Comparison of ENCODE assay signal across 8 cellular contexts in the genomic region with DNA sequence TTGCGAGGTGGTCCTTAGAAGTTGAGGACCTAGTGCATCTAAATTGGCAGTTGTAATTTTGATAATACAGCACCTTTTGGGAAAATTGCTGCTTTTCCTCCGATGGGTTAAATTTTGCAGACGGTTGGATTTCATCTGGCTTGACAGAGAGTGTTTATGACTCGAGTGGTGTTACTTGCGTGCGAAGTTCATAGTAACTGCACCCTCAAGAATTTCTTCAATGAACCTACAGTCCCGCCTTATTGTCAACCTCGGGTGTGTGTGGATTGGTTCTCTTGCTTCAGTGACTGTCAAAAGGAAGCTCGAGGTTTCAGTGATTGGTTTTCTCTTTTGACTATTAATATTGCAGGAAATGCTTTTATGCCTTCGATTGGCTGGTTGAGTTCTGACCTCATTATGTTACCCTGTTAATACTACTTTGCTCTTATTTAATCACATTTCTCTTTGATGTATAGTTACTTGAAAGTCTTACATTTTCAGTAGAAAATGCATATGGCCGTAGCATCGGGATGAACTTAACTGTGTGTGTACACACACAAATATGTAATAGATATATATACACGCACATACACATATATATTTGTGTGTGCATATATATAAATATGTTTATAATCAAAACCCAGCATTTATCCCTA. TPM values are rescaled to one million over a fixed set of nuclear protein-coding genes. Genes with fewer than 3 reads are reported as not detected.
A peak's percentile ranks its signal among the peaks of the same experiment; 100 is the strongest.
DNase-seq lines count a peak whose midpoint lies in the region; ATAC-seq and TF ChIP-seq lines count a peak whose summit lies in the region.

No MANE protein-coding gene starts in this region.

- no peak for TF ChIP-seq CTCF in PC-3 (conservative IDR thresholded peaks at IDR 0.05; ENCODE audit: low read depth, low read length)
- TF ChIP-seq CTCF in foreskin fibroblast (IDR thresholded peaks at IDR 0.05; ENCODE audit: low read depth, low read length), result no peak
- TF ChIP-seq CTCF in neutrophil (IDR thresholded peaks at IDR 0.05), result no peak

- H3K79me2 ChIP-seq in PC-3 (ENCODE audit: low read length), result peaks cover 58% of the 10 kb centered on the region

- no peaks in the 10 kb centered on the region for H3K9me3 ChIP-seq in HUES6 (ENCODE audit: control insufficient read depth, insufficient read depth, low read depth, low read length)
- H3K9me3 ChIP-seq in PC-3 (ENCODE audit: low read length), result no peaks in the 10 kb centered on the region
- H3K9me3 ChIP-seq in neutrophil, result no peaks in the 10 kb centered on the region
- no peaks in the 10 kb centered on the region for H3K9me3 ChIP-seq in thymus (ENCODE audit: control insufficient read depth)

- H3K36me3 ChIP-seq in HUES6 (ENCODE audit: control insufficient read depth, insufficient read depth, low read length) (no peaks in the 10 kb centered on the region), PC-3 (ENCODE audit: low read depth, low read length) (no peaks in the 10 kb centered on the region), neutrophil (no peaks in the 10 kb centered on the region), thymus (ENCODE audit: control insufficient read depth, insufficient read depth) (no peaks in the 10 kb centered on the region)

- H3K27ac ChIP-seq in HUES6 (ENCODE audit: low read depth, low read length) (0 out of 2 replicates have a peak overlapping the region, but pooled peaks have one; percentile 60), PC-3 (ENCODE audit: low read length) (peak overlapping the region; percentile 21; the same call in 1 of the 2 replicates), neutrophil (peak overlapping the region; percentile 98), thymus (ENCODE audit: low read depth) (peak overlapping the region; percentile 93)

- peaks cover 13% of the 10 kb centered on the region for H3K4me1 ChIP-seq in HUES6 (ENCODE audit: control insufficient read depth, insufficient read depth, low read length)
- H3K4me1 ChIP-seq in PC-3 (ENCODE audit: insufficient read depth, low read length), result peaks cover 16% of the 10 kb centered on the region
- H3K4me1 ChIP-seq in neutrophil (ENCODE audit: control insufficient read depth in 1 of 2, insufficient read depth in 1 of 2, low read depth in 1 of 2, low read length in 1 of 2), result peaks cover 25 to 31% of the 10 kb centered on the region in 2 experiments
- H3K4me1 ChIP-seq in thymus (ENCODE audit: control insufficient read depth, insufficient read depth, low read length), result peaks cover 4% of the 10 kb centered on the region

- no peaks in the 10 kb centered on the region for H3F3A ChIP-seq in PC-3 (ENCODE audit: low read length, unreplicated experiment)

- WGBS in thymus, result 16% methylated on average over 13 of the region's 13 CpGs

- intact Hi-C loops in PC-3 (cut with micrococcal nuclease), result loop anchor here (2.0 to 10.0 kb wide), 3 partner anchors 169 to 624 kb away; partner anchors contain the start of genes KIF5C, MBD5 and ORC4

- H2AFZ ChIP-seq in PC-3 (ENCODE audit: low read length), result peak overlapping the region; percentile 24; the same call in 1 of the 2 replicates

- POLR2A ChIA-PET in PC-3 (lab: Charles Lee; ENCODE audit: unreplicated experiment), result no interaction called here

- peaks cover 52% of the 10 kb centered on the region for H4K20me1 ChIP-seq in PC-3 (ENCODE audit: low read length)

- H3K9ac ChIP-seq in HUES6 (ENCODE audit: low read length), result peak overlapping the region; percentile 74
- peak overlapping the region; percentile 84 for H3K9ac ChIP-seq in PC-3 (ENCODE audit: low read length)

- BruUV-seq in PC-3 (replicated peaks; lab: Mats Ljungman, UMichigan), result TSS peak; percentile 44

- CTCF ChIA-PET in PC-3 (lab: Charles Lee), result interaction anchor here (0.6 kb wide), 1 partner anchor 625 kb away, joined by 12 read pairs; the partner anchor contains the start of genes MBD5 and ORC4

- DNase-seq in DMS153 (lab: John Stamatoyannopoulos, UW) (peak; percentile 72), PC-3 (peak; percentile 85), foreskin fibroblast (peak; percentile 68 to 81)
- DNase-seq in activated gamma-delta T cell treated with anti-CD3 and anti-CD28 coated beads, Interleukin-2, amount 50 U/mL, for 16 hours (ENCODE audit: low read depth), result peak; percentile 51

- no peaks in the 10 kb centered on the region for H3K9me2 ChIP-seq in PC-3 (replicated peaks; ENCODE audit: low read length)

- H3K27me3 ChIP-seq in HUES6 (ENCODE audit: control insufficient read depth, insufficient read depth, low read length) (no peaks in the 10 kb centered on the region; the same call in 1 of the 2 replicates), PC-3 (ENCODE audit: low read length) (no peaks in the 10 kb centered on the region), neutrophil (no peaks in the 10 kb centered on the region), thymus (ENCODE audit: control insufficient read depth, insufficient read depth) (peaks cover 3% of the 10 kb centered on the region)

- ATAC-seq in GM21526 (IDR thresholded peaks at IDR 0.05; ENCODE audit: low FRiP score, unreplicated experiment) (peak; percentile 48), PC-3 (peak; percentile 50)

- H3K4me3 ChIP-seq in HUES6 (ENCODE audit: low read depth, low read length) (peak overlapping the region; percentile 90), PC-3 (ENCODE audit: low read length) (peak overlapping the region; percentile 92), foreskin fibroblast (ENCODE audit: low read depth in 1 of 2, low read length in 2 of 2) (peak overlapping the region; percentile 80 to 89), neutrophil (ENCODE audit: low read depth in 1 of 2, low read length in 1 of 2) (peak overlapping the region; percentile 92 to 96), thymus (ENCODE audit: low read length) (peak overlapping the region; percentile 80)

- H3K4me2 ChIP-seq in PC-3 (ENCODE audit: low read length), result peak overlapping the region; percentile 92

RNA-seq across cellular contexts. Expression of gene EPC2, which starts 1.5 kb away (rescaled TPM):
- 16.8 and 20.6 TPM in 2 replicates for total RNA-seq in PC-3 (2014; rRNA removed)
- polyA plus RNA-seq in thymus, result 14.8 TPM

Comparison
In these comparisons a context has a peak if more than half of its experiments do, and no peak if none do; other contexts are left out.
1. Peak in every context shown above with its lines: DNase-seq, ATAC-seq, H3K4me3 ChIP-seq and H3K27ac ChIP-seq.
2. H3K27ac ChIP-seq: peak in every context shown above with its lines; median percentile 98 in neutrophil; 93 in thymus; 60 in HUES6; 21 in PC-3.